In genomic region chr2:10447300-10448207, GRCh38 we compare ENCODE assay signal across 1 cellular context.
TF ChIP-seq lines count a peak whose summit lies in the region.

No MANE protein-coding gene starts in this region.

TF ChIP-seq in WTC11, 78 proteins besides CTCF, POLR2A, EP300 and RAD21 (continued from another document and continues in another):
- TF ChIP-seq PREB (CRISPR knock-in tag; IDR thresholded peaks at IDR 0.05; ENCODE audit: borderline replicate concordance) (peak; percentile 87; the same call in 1 of the 2 replicates), ATF2 (CRISPR knock-in tag; IDR thresholded peaks at IDR 0.05; ENCODE audit: borderline replicate concordance, low read depth) (no peak), MXD4 (CRISPR knock-in tag; IDR thresholded peaks at IDR 0.05; ENCODE audit: borderline replicate concordance) (no peak), ZNF423 (CRISPR knock-in tag; IDR thresholded peaks at IDR 0.05) (no peak), HMGA2 (CRISPR knock-in tag; IDR thresholded peaks at IDR 0.05) (no peak), IRF2 (CRISPR knock-in tag; IDR thresholded peaks at IDR 0.05; ENCODE audit: borderline replicate concordance, low read depth) (peak; percentile 86; the same call in 1 of the 2 replicates), ZNF219 (CRISPR knock-in tag; IDR thresholded peaks at IDR 0.05; ENCODE audit: borderline replicate concordance) (peak; percentile 98), ETV6 (CRISPR knock-in tag; IDR thresholded peaks at IDR 0.05) (peak; percentile 99), TCF7 (CRISPR knock-in tag; IDR thresholded peaks at IDR 0.05; ENCODE audit: low read depth) (peak; percentile 97; the same call in 1 of the 2 replicates), ZNF317 (CRISPR knock-in tag; IDR thresholded peaks at IDR 0.05; ENCODE audit: borderline replicate concordance, low read depth) (peak; percentile 79; the same call in 1 of the 2 replicates), RORB (CRISPR knock-in tag; IDR thresholded peaks at IDR 0.05) (no peak), ZNF671 (CRISPR knock-in tag; IDR thresholded peaks at IDR 0.05) (no peak), USF1 (CRISPR knock-in tag; IDR thresholded peaks at IDR 0.05) (peak; percentile 82), ATF3 (CRISPR knock-in tag; conservative IDR thresholded peaks at IDR 0.05) (no peak), USF2 (CRISPR knock-in tag; IDR thresholded peaks at IDR 0.05) (peak; percentile 82), ZSCAN18 (CRISPR knock-in tag; IDR thresholded peaks at IDR 0.05) (no peak), FOXJ3 (CRISPR knock-in tag; IDR thresholded peaks at IDR 0.05; ENCODE audit: borderline replicate concordance) (no peak), STAT6 (CRISPR knock-in tag; conservative IDR thresholded peaks at IDR 0.05; ENCODE audit: low read depth) (no peak), SOX15 (CRISPR knock-in tag; IDR thresholded peaks at IDR 0.05) (no peak), CBFB (CRISPR knock-in tag; IDR thresholded peaks at IDR 0.05; ENCODE audit: low read depth) (peak; percentile 78; the same call in 1 of the 2 replicates), FOXK1 (CRISPR knock-in tag; IDR thresholded peaks at IDR 0.05) (peak; percentile 92), KAT7 (CRISPR knock-in tag; IDR thresholded peaks at IDR 0.05; ENCODE audit: borderline replicate concordance) (peak; percentile 94), ZNF121 (CRISPR knock-in tag; IDR thresholded peaks at IDR 0.05) (no peak), NR3C1 (CRISPR knock-in tag; conservative IDR thresholded peaks at IDR 0.05; ENCODE audit: low read depth) (peak; percentile 97), IRF1 (CRISPR knock-in tag; IDR thresholded peaks at IDR 0.05) (peak; percentile 98), FOXP1 (CRISPR knock-in tag; IDR thresholded peaks at IDR 0.05; ENCODE audit: borderline replicate concordance) (peak; percentile 100), ATF6 (CRISPR knock-in tag; IDR thresholded peaks at IDR 0.05) (0 out of 2 replicates have a peak, but pooled peaks have one; percentile 28), GABPB1 (CRISPR knock-in tag; IDR thresholded peaks at IDR 0.05) (peak; percentile 69), ZNF425 (CRISPR knock-in tag; conservative IDR thresholded peaks at IDR 0.05) (no peak), SMAD3 (CRISPR knock-in tag; IDR thresholded peaks at IDR 0.05; ENCODE audit: borderline replicate concordance) (peak; percentile 97), ARID4B (CRISPR knock-in tag; IDR thresholded peaks at IDR 0.05; ENCODE audit: borderline replicate concordance) (peak; percentile 98), ZMAT4 (CRISPR knock-in tag; IDR thresholded peaks at IDR 0.05) (no peak), ZBTB43 (CRISPR knock-in tag; IDR thresholded peaks at IDR 0.05) (peak; percentile 92)
